17 cellular contexts compared by ENCODE assay signal in genomic region chr12:4850857-4851380, GRCh38. TPM values are rescaled to one million over a fixed set of nuclear protein-coding genes. Genes with fewer than 3 reads are reported as not detected.
DNase-seq lines count a peak whose midpoint lies in the region; ATAC-seq and TF ChIP-seq lines count a peak whose summit lies in the region.
"Had no signal": no experiment of that assay in that cellular context is flagged by ENCODE, and none has a peak within 500 bp of the region (broad histone marks: within the 10 kb centered on the region; RNA-seq: fewer than 3 reads in every experiment).

No MANE protein-coding gene starts in this region.

- H3K9me3 Mint-ChIP-seq in activated naive CD4-positive, alpha-beta T cell treated with anti-CD3 and anti-CD28 coated beads, Interleukin-2, amount 50 U/mL, for 24 hours: no peaks in the 10 kb centered on the region
- H3K9me3 Mint-ChIP-seq in neural crest cell: no peaks in the 10 kb centered on the region
- H3K9me3 Mint-ChIP-seq in activated CD4-positive, alpha-beta T cell treated with anti-CD3 and anti-CD28 coated beads, Interleukin-2, amount 10 ng/mL, durations not matched to agents 7 days and 5 days: no peaks in the 10 kb centered on the region
- H3K9me3 Mint-ChIP-seq: CD8-positive, alpha-beta T cell; HFFc6 had no signal

- H3K4me3 Mint-ChIP-seq in activated naive CD4-positive, alpha-beta T cell treated with anti-CD3 and anti-CD28 coated beads, Interleukin-2, amount 50 U/mL, for 24 hours: no peak overlapping the region
- no peak overlapping the region for H3K4me3 Mint-ChIP-seq in neural crest cell
- H3K4me3 Mint-ChIP-seq in activated CD4-positive, alpha-beta T cell treated with anti-CD3 and anti-CD28 coated beads, Interleukin-2, amount 10 ng/mL, durations not matched to agents 7 days and 5 days: no peak overlapping the region
- H3K4me3 Mint-ChIP-seq: CD8-positive, alpha-beta T cell; HFFc6 had no signal

- CTCF ChIA-PET in activated CD4-positive, alpha-beta T cell treated with anti-CD3 and anti-CD28 coated beads, Interleukin-2, amount 10 ng/mL, durations not matched to agents 7 days and 5 days (lab: Charles Lee): no interaction called here

- H3K27me3 Mint-ChIP-seq in activated naive CD4-positive, alpha-beta T cell treated with anti-CD3 and anti-CD28 coated beads, Interleukin-2, amount 50 U/mL, for 24 hours: no peaks in the 10 kb centered on the region
- peaks cover 9% of the 10 kb centered on the region for H3K27me3 Mint-ChIP-seq in neural crest cell (ENCODE audit: low read depth)
- H3K27me3 Mint-ChIP-seq in activated CD4-positive, alpha-beta T cell treated with anti-CD3 and anti-CD28 coated beads, Interleukin-2, amount 10 ng/mL, durations not matched to agents 7 days and 5 days: peaks cover 5% of the 10 kb centered on the region

- no peak for TF ChIP-seq CTCF in neural crest cell (conservative IDR thresholded peaks at IDR 0.05)

- POLR2A ChIA-PET in activated CD4-positive, alpha-beta T cell treated with anti-CD3 and anti-CD28 coated beads, Interleukin-2, amount 10 ng/mL, durations not matched to agents 7 days and 5 days (lab: Charles Lee): no interaction called here

- peak overlapping the region; percentile 33 for H3K27ac Mint-ChIP-seq in activated naive CD4-positive, alpha-beta T cell treated with anti-CD3 and anti-CD28 coated beads, Interleukin-2, amount 50 U/mL, for 24 hours
- peak overlapping the region; percentile 35 for H3K27ac Mint-ChIP-seq in neural crest cell (ENCODE audit: unreplicated experiment)
- H3K27ac Mint-ChIP-seq in activated CD4-positive, alpha-beta T cell treated with anti-CD3 and anti-CD28 coated beads, Interleukin-2, amount 10 ng/mL, durations not matched to agents 7 days and 5 days: no peak overlapping the region
- H3K27ac Mint-ChIP-seq: CD8-positive, alpha-beta T cell; HFFc6 had no signal

- H3K36me3 Mint-ChIP-seq in activated naive CD4-positive, alpha-beta T cell treated with anti-CD3 and anti-CD28 coated beads, Interleukin-2, amount 50 U/mL, for 24 hours: no peaks in the 10 kb centered on the region
- peaks cover 2% of the 10 kb centered on the region for H3K36me3 Mint-ChIP-seq in neural crest cell (ENCODE audit: low read depth)
- H3K36me3 Mint-ChIP-seq in activated CD4-positive, alpha-beta T cell treated with anti-CD3 and anti-CD28 coated beads, Interleukin-2, amount 10 ng/mL, durations not matched to agents 7 days and 5 days (ENCODE audit: low read depth): no peaks in the 10 kb centered on the region
- H3K36me3 Mint-ChIP-seq: CD8-positive, alpha-beta T cell had no signal

- no peaks in the 10 kb centered on the region for H3K4me1 Mint-ChIP-seq in activated naive CD4-positive, alpha-beta T cell treated with anti-CD3 and anti-CD28 coated beads, Interleukin-2, amount 50 U/mL, for 24 hours
- peaks cover 7% of the 10 kb centered on the region for H3K4me1 Mint-ChIP-seq in neural crest cell
- H3K4me1 Mint-ChIP-seq in activated CD4-positive, alpha-beta T cell treated with anti-CD3 and anti-CD28 coated beads, Interleukin-2, amount 10 ng/mL, durations not matched to agents 7 days and 5 days: peaks cover 6% of the 10 kb centered on the region

- no peak for DNase-seq in activated naive CD4-positive, alpha-beta T cell (lab: John Stamatoyannopoulos, UW)
- peak; percentile 64 for DNase-seq in cerebellum (ENCODE audit: low spot score)
- DNase-seq in neural crest cell (ENCODE audit: low read depth, low spot score): no peak
- no peak for DNase-seq in NCI-H524 treated with DMSO at 0.1 percent for 48 hours (lab: John Stamatoyannopoulos, UW)
- DNase-seq in activated CD4-positive, alpha-beta T cell treated with anti-CD3 and anti-CD28 coated beads, Interleukin-2, amount 10 ng/mL, durations not matched to agents 7 days and 5 days: no peak
- DNase-seq: 8988T; Calu3; CD8-positive, alpha-beta T cell; DND-41; EL; GM23248; HCEC 1CT; HFFc6; IMR-90 had no signal

- ATAC-seq in GM21529 (IDR thresholded peaks at IDR 0.05; ENCODE audit: unreplicated experiment): no peak
- ATAC-seq: CD8-positive, alpha-beta T cell had no signal

RNA-seq across cellular contexts. Expression of gene KCNA1, which starts 58.8 kb away (rescaled TPM):
- total RNA-seq in cerebellum (15.8 TPM), neural crest cell (0.05 and 0.37 TPM in 2 replicates)
- not detected for total RNA-seq in activated CD4-positive, alpha-beta T cell treated with anti-CD3 and anti-CD28 coated beads, Interleukin-2, amount 10 ng/mL, durations not matched to agents 7 days and 5 days
- total RNA-seq: A673; Calu3; CD8-positive, alpha-beta T cell; GM23248; HFFc6; IMR-90 had no signal

Comparison
In these comparisons a context has a peak if more than half of its experiments do, and no peak if none do; other contexts are left out.
1. RNA of gene KCNA1, which starts 58.8 kb away (total RNA-seq): 15.8 TPM in cerebellum (single experiment); 0.05 to 0.37 TPM in neural crest cell and not detected in activated CD4-positive, alpha-beta T cell treated with anti-CD3 and anti-CD28 coated beads, Interleukin-2, amount 10 ng/mL, durations not matched to agents 7 days and 5 days; every median in the first group is over 10 times any median in the second.